Comparison of ENCODE assay signal across 8 cellular contexts in genomic region chr16:75555213-75555706, GRCh38. TPM values are rescaled to one million over a fixed set of nuclear protein-coding genes. Genes with fewer than 3 reads are reported as not detected.
A peak's percentile ranks its signal among the peaks of the same experiment; 100 is the strongest.
DNase-seq lines count a peak whose midpoint lies in the region; ATAC-seq and TF ChIP-seq lines count a peak whose summit lies in the region.

No MANE protein-coding gene starts in this region.

- H3K4me1 Mint-ChIP-seq in IgD-negative memory B cell (peaks cover 6 to 14% (median 7%) of the 10 kb centered on the region in 3 donors), immature natural killer cell (peaks cover 12 to 14% of the 10 kb centered on the region in 2 donors)

- H3K27ac ChIP-seq in gastrocnemius medialis: peak overlapping the region; percentile 76 to 87 (median 82)

- no peaks in the 10 kb centered on the region for H3K27me3 ChIP-seq in gastrocnemius medialis

- H3K9me3 Mint-ChIP-seq in IgD-negative memory B cell (no peaks in the 10 kb centered on the region), immature natural killer cell (no peaks in the 10 kb centered on the region)

- peak; percentile 37 for ATAC-seq in GM21447 (IDR thresholded peaks at IDR 0.05; ENCODE audit: unreplicated experiment)
- ATAC-seq in gastrocnemius medialis: peak; percentile 56 to 81

- H3K4me3 ChIP-seq in gastrocnemius medialis: peak overlapping the region; percentile 76 to 84 (median 82)

- in situ Hi-C loops in gastrocnemius medialis (cut with MboI; ENCODE audit: low sequenced_read_pairs in 4 of 4): no loop called here

- H3K4me3 Mint-ChIP-seq in IgD-negative memory B cell (peak overlapping the region; percentile 85 to 98 (median 90)), immature natural killer cell (peak overlapping the region; percentile 84 to 91 (median 90))

- TF ChIP-seq CTCF in gastrocnemius medialis (IDR thresholded peaks at IDR 0.05 in 4 of 5, conservative IDR thresholded peaks at IDR 0.05 in 1 of 5): no peak

- H3K36me3 Mint-ChIP-seq in IgD-negative memory B cell: peaks cover 2% of the 10 kb centered on the region
- H3K36me3 Mint-ChIP-seq in immature natural killer cell: no peaks in the 10 kb centered on the region

- no peaks in the 10 kb centered on the region for H3K9me3 ChIP-seq in gastrocnemius medialis

- intact Hi-C loops in gastrocnemius medialis (cut with DNase I; ENCODE audit: low total_unique reads): loop anchor here (5.0 to 10.0 kb wide), 2 partner anchors 38 to 410 kb away; partner anchors contain the start of gene ZFP1

- peaks cover 8 to 14% of the 10 kb centered on the region in 2 donors for H3K4me1 ChIP-seq in gastrocnemius medialis

- no peaks in the 10 kb centered on the region for H3K36me3 ChIP-seq in gastrocnemius medialis

- TF ChIP-seq POLR2A in gastrocnemius medialis (IDR thresholded peaks at IDR 0.05): no peak

- DNase-seq in DMS53 treated with DMSO at 0.1 percent for 48 hours (lab: John Stamatoyannopoulos, UW; ENCODE audit: unreplicated experiment): peak; percentile 54
- peak; percentile 97 for DNase-seq in RKO (ENCODE audit: low spot score)
- peak; percentile 38 to 76 for DNase-seq in cerebellar nuclear complex (lab: John Stamatoyannopoulos, UW)
- peak in 1 of 3 donors; percentile 6 for DNase-seq in immature natural killer cell
- peak; percentile 60 to 61 for DNase-seq in gastrocnemius medialis
- no peak for DNase-seq in GM19240 (ENCODE audit: insufficient read length, low spot score)

- H3K27me3 Mint-ChIP-seq in IgD-negative memory B cell: no peaks in the 10 kb centered on the region
- H3K27me3 Mint-ChIP-seq in immature natural killer cell (ENCODE audit: low read depth in 3 of 3): peaks cover 5 to 9% (median 8%) of the 10 kb centered on the region in 3 donors

- H3K27ac Mint-ChIP-seq in IgD-negative memory B cell (peak overlapping the region; percentile 71 to 95 (median 88)), immature natural killer cell (peak overlapping the region; percentile 9 to 94 (median 81))

RNA-seq across cellular contexts. Expression of gene TMEM231, which starts 0.8 kb away (rescaled TPM):
- polyA plus RNA-seq in IgD-negative memory B cell (5.8 TPM), immature natural killer cell (1 to 10 TPM in 2 of 3 donors, not detected in 1; 1.3 to 1.5 TPM)
- total RNA-seq in gastrocnemius medialis: 1 to 10 TPM in 3 of 4 donors, under 1 TPM in 1; 0.76 to 2.3 (median 1.7) TPM

RNA-seq across cellular contexts. Expression of gene GABARAPL2, which starts 10.9 kb away (rescaled TPM):
- polyA plus RNA-seq in IgD-negative memory B cell (307 TPM), immature natural killer cell (100 to 1,000 TPM; 204 to 272 (median 269) TPM)
- 100 to 1,000 TPM in 3 of 4 donors, 10 to 100 TPM in 1; 92.2 to 137 (median 117) TPM for total RNA-seq in gastrocnemius medialis

RNA-seq across cellular contexts. Expression of gene CHST5, which starts 19.4 kb away (rescaled TPM):
- not detected for polyA plus RNA-seq in IgD-negative memory B cell
- not detected for polyA plus RNA-seq in immature natural killer cell
- total RNA-seq in gastrocnemius medialis: under 1 TPM in 1 of 4 donors, not detected in 3; 0.12 TPM
